Comparison of ENCODE assay signal across 19 cellular contexts in the genomic region with DNA sequence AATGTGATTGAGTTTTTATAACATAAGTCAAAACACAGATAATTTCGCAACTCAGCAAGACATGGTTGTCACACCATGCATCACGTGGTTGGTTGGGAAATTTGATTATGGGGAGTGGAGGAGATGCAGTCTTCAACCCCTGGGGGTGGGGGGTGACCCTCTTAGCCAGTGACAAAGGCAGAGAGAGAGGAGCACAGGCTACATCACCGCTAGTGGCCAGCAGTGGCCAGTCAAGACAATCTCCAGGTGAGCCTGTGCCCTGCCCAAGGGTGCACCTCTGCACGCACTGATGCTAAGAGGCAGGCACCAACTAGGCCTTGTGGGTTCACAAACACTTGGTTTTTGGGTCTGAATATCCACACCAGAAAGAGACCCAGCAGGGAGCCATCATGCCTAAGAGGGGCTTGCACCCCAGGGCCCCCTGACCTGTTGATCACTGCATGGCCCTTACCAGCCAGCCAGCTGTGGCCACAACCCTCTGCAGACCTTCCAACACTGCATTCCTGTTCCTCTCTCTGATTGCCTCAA.
"Had no signal": no experiment of that assay in that cellular context is flagged by ENCODE, and none has a peak within 500 bp of the region (broad histone marks: within the 10 kb centered on the region; RNA-seq: fewer than 3 reads in every experiment).

No MANE protein-coding gene starts in this region.

- H3K27ac ChIP-seq: coronary artery, gastrocnemius medialis, heart right ventricle, neutrophil, right atrium auricular region, vagina had no signal

- ATAC-seq: gastrocnemius medialis, heart right ventricle, left lobe of liver had no signal

- H3K4me3 Mint-ChIP-seq: mesothelial cell of epicardium, naive B cell, nephron had no signal

- H3K27me3 ChIP-seq: gastrocnemius medialis, heart right ventricle, neutrophil, right atrium auricular region, vagina had no signal

- H3K36me3 ChIP-seq: gastrocnemius medialis, heart right ventricle, neutrophil, right atrium auricular region, vagina had no signal

- H3K4me3 ChIP-seq: coronary artery, gastrocnemius medialis, heart right ventricle, right atrium auricular region, vagina had no signal

- H3K4me1 ChIP-seq: gastrocnemius medialis, right atrium auricular region, vagina had no signal

- H3K27ac Mint-ChIP-seq: mesothelial cell of epicardium, naive B cell had no signal

- DNase-seq: cerebellar nuclear complex; effector CD4-positive, alpha-beta T cell; gastrocnemius medialis; heart right ventricle; hypothalamus; mammary epithelial cell; naive B cell; posterior cingulate gyrus; small intestine; stimulated activated CD4-positive, alpha-beta T cell treated with anti-CD3 and anti-CD28 coated beads, Interleukin-12 subunit alpha, Interleukin-12 subunit beta, amount 100 ng/mL, for 4 hours; stimulated activated CD4-positive, alpha-beta T cell treated with anti-CD3 and anti-CD28 coated beads, Interleukin-2, amount 100 ng/mL, for 48 hours; stimulated activated naive CD4-positive, alpha-beta T cell treated with Interleukin-2 at 50 U/mL for 16 hours had no signal

- H3K9me3 ChIP-seq: gastrocnemius medialis, neutrophil, right atrium auricular region, vagina had no signal

- H3K36me3 Mint-ChIP-seq: mesothelial cell of epicardium, naive B cell had no signal
